ENCODE assay signal across 37 cellular contexts in genomic region chr11:94059065-94059464, GRCh38. TPM values are rescaled to one million over a fixed set of nuclear protein-coding genes. Genes with fewer than 3 reads are reported as not detected.
"Had no signal": no experiment of that assay in that cellular context is flagged by ENCODE, and none has a peak within 500 bp of the region (broad histone marks: within the 10 kb centered on the region; RNA-seq: fewer than 3 reads in every experiment).

No MANE protein-coding gene starts in this region.

- H3K36me3 ChIP-seq: adrenal gland, brain microvascular endothelial cell, breast epithelium had no signal

- FAIRE-seq: astrocyte, TTC549 had no signal

- H3K27ac ChIP-seq: adrenal gland, body of pancreas, brain microvascular endothelial cell, breast epithelium, VCaP had no signal

- H3K9me3 ChIP-seq: adrenal gland, body of pancreas, breast epithelium had no signal

- H3K4me3 ChIP-seq: adrenal gland, body of pancreas, breast epithelium had no signal

- H3K4me1 ChIP-seq: adrenal gland, body of pancreas, breast epithelium had no signal

- DNase-seq: activated B cell treated with CpG ODN at 0.5 μM for 24 hours; activated CD4-positive, alpha-beta memory T cell treated with anti-CD3 and anti-CD28 coated beads for 36 hours; activated CD4-positive, alpha-beta T cell treated with anti-CD3 and anti-CD28 coated beads for 4 hours; activated CD4-positive, alpha-beta T cell treated with anti-CD3 and anti-CD28 coated beads, Interleukin-2, amount 10 ng/mL, durations not matched to agents 24 days and 14 days; activated CD4-positive, alpha-beta T cell treated with anti-CD3 and anti-CD28 coated beads, Interleukin-2, amount 50 U/mL, for 1 hour; activated CD4-positive, alpha-beta T cell treated with anti-CD3 and anti-CD28 coated beads, Interleukin-2, amount 50 U/mL, for 4 hours; activated CD4-positive, CD25-positive, alpha-beta regulatory T cell treated with anti-CD3 and anti-CD28 coated beads, Interleukin-2, amount 50 U/mL, for 72 hours; activated CD8-positive, alpha-beta memory T cell treated with anti-CD3 and anti-CD28 coated beads, Interleukin-2, amount 50 U/mL, for 4 hours; activated CD8-positive, alpha-beta T cell treated with anti-CD3 and anti-CD28 coated beads for 36 hours; activated effector memory CD4-positive, alpha-beta T cell treated with anti-CD3 and anti-CD28 coated beads, Interleukin-2, amount 50 U/mL, for 16 hours; activated gamma-delta T cell treated with Interleukin-2 at 50 U/mL for 16 hours; activated naive CD4-positive, alpha-beta T cell; activated naive CD4-positive, alpha-beta T cell treated with anti-CD3 and anti-CD28 coated beads for 36 hours; activated naive CD4-positive, alpha-beta T cell treated with anti-CD3 and anti-CD28 coated beads, Interleukin-2, amount 50 U/mL, for 16 hours; activated naive CD8-positive, alpha-beta T cell treated with anti-CD3 and anti-CD28 coated beads for 36 hours; activated T-cell treated with anti-CD3 and anti-CD28 coated beads for 4 hours; activated T-cell treated with anti-CD3 and anti-CD28 coated beads, Interleukin-2, amount 50 U/mL, for 1 hour; activated T-cell treated with anti-CD3 and anti-CD28 coated beads, Interleukin-2, amount 50 U/mL, for 4 hours; activated T-cell treated with anti-CD3 and anti-CD28 coated beads, Interleukin-2, amount 50 U/mL, for 72 hours; adrenal gland; amniotic stem cell; aorta; body of pancreas; brain microvascular endothelial cell; central memory CD4-positive, alpha-beta T cell; T-helper 2 cell; T-helper 9 cell had no signal

- ATAC-seq: activated CD8-positive, alpha-beta T cell treated with anti-CD3 and anti-CD28 coated beads for 36 hours; activated naive CD4-positive, alpha-beta T cell treated with anti-CD3 and anti-CD28 coated beads, Interleukin-2, amount 50 U/mL, for 72 hours; activated T-cell treated with anti-CD3 and anti-CD28 coated beads, Interleukin-2, amount 50 U/mL, for 4 hours; activated T-cell treated with anti-CD3 and anti-CD28 coated beads, Interleukin-2, amount 50 U/mL, for 72 hours; activated T-helper 17 cell treated with anti-CD3 and anti-CD28 coated beads, Interleukin-2, amount 50 U/mL, for 72 hours; body of pancreas had no signal

- H3K27me3 ChIP-seq: adrenal gland, body of pancreas, brain microvascular endothelial cell, breast epithelium had no signal

RNA-seq across cellular contexts. Expression of gene HEPHL1, which starts 37.9 kb away (rescaled TPM):
- total RNA-seq: activated B cell treated with CpG ODN at 0.5 μM for 24 hours; activated CD4-positive, alpha-beta memory T cell treated with anti-CD3 and anti-CD28 coated beads for 36 hours; activated CD4-positive, alpha-beta T cell treated with anti-CD3 and anti-CD28 coated beads, Interleukin-2, amount 10 ng/mL, durations not matched to agents 24 days and 14 days; activated CD8-positive, alpha-beta memory T cell treated with anti-CD3 and anti-CD28 coated beads for 36 hours; activated CD8-positive, alpha-beta T cell treated with anti-CD3 and anti-CD28 coated beads for 36 hours; activated naive CD4-positive, alpha-beta T cell treated with anti-CD3 and anti-CD28 coated beads for 36 hours; activated naive CD4-positive, alpha-beta T cell treated with anti-CD3 and anti-CD28 coated beads, Interleukin-2, amount 50 U/mL, for 72 hours; activated naive CD8-positive, alpha-beta T cell treated with anti-CD3 and anti-CD28 coated beads for 36 hours; activated T-cell treated with anti-CD3 and anti-CD28 coated beads, Interleukin-2, amount 50 U/mL, for 4 hours; activated T-cell treated with anti-CD3 and anti-CD28 coated beads, Interleukin-2, amount 50 U/mL, for 72 hours; activated T-helper 1 cell treated with anti-CD3 and anti-CD28 coated beads, Interleukin-12 subunit alpha, Interleukin-12 subunit beta, Interleukin-2, Interleukin-4 antibody, amounts not matched to agents 30 ng/mL and 10 ng/mL and 1 ng/mL, durations not matched to agents 14 hours and 24 hours and 36 hours; activated T-helper 17 cell treated with anti-CD3 and anti-CD28 coated beads, Interleukin-2, amount 50 U/mL, for 72 hours; adrenal gland; astrocyte; body of pancreas; cardiac septum; cerebellum had no signal
- polyA plus RNA-seq: adrenal gland had no signal
